In the genomic region with DNA sequence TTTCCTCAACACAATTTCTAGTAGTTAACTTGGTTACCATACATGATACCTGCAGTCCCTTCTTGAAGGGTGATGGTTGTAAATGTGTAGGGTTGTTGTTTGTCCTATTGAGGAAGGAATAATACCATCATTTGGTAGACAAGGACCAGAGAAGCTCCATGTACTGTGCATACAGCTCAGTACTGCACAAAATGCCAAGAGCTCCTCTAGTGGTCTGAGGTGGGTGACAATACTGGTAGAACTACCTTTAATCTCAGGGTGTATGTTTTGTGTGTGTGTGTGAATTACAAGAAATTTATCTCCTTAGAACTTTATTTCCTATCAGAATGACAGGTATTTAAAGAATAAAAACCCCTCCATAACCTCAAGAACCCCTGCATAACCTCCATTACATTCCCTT, we compare ENCODE assay signal across 1 cellular context.
TF ChIP-seq lines count a peak whose summit lies in the region.

No MANE protein-coding gene starts in this region.

TF ChIP-seq in SK-N-SH, 30 proteins besides CTCF, POLR2A, EP300 and RAD21 (continued from another document):
- TF ChIP-seq, protein P1, sequence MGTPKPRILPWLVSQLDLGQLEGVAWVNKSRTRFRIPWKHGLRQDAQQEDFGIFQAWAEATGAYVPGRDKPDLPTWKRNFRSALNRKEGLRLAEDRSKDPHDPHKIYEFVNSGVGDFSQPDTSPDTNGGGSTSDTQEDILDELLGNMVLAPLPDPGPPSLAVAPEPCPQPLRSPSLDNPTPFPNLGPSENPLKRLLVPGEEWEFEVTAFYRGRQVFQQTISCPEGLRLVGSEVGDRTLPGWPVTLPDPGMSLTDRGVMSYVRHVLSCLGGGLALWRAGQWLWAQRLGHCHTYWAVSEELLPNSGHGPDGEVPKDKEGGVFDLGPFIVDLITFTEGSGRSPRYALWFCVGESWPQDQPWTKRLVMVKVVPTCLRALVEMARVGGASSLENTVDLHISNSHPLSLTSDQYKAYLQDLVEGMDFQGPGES (IDR thresholded peaks at IDR 0.05; ENCODE audit: low read depth, low read length): no peak
- TF ChIP-seq NRF1 (IDR thresholded peaks at IDR 0.05; ENCODE audit: low read depth, low read length): no peak
- no peak for TF ChIP-seq RCOR1 (IDR thresholded peaks at IDR 0.05; ENCODE audit: low read length)
- TF ChIP-seq JUND (IDR thresholded peaks at IDR 0.05): no peak
- TF ChIP-seq MEF2A (IDR thresholded peaks at IDR 0.05; ENCODE audit: borderline replicate concordance, low read depth): no peak
- TF ChIP-seq, protein P2, sequence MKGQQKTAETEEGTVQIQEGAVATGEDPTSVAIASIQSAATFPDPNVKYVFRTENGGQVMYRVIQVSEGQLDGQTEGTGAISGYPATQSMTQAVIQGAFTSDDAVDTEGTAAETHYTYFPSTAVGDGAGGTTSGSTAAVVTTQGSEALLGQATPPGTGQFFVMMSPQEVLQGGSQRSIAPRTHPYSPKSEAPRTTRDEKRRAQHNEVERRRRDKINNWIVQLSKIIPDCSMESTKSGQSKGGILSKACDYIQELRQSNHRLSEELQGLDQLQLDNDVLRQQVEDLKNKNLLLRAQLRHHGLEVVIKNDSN (IDR thresholded peaks at IDR 0.05; ENCODE audit: borderline replicate concordance, low read depth): no peak
